Comparison of ENCODE assay signal across 1 cellular context in genomic region chr6:70566751-70567382, GRCh38.
A peak's percentile ranks its signal among the peaks of the same experiment; 100 is the strongest.
TF ChIP-seq lines count a peak whose summit lies in the region.

Gene SDHAF4 (plus strand): TSS chr6:70566930. CDS start chr6:70566941, 11 bp downstream.

TF ChIP-seq in HepG2, 621 proteins besides CTCF, POLR2A, EP300 and RAD21 (continued from another document and continues in another):
- TF ChIP-seq FIP1L1 (IDR thresholded peaks at IDR 0.05; ENCODE audit: borderline replicate concordance, insufficient read depth, low read depth, low read length) (0 out of 2 replicates have a peak, but pooled peaks have one; percentile 24), POLR2AphosphoS5 (IDR thresholded peaks at IDR 0.05; ENCODE audit: low read depth, low read length) (peak; percentile 98), ZNF510 (CRISPR knock-in tag; IDR thresholded peaks at IDR 0.05; ENCODE audit: low read depth) (peak; percentile 72), CENPX (CRISPR knock-in tag; IDR thresholded peaks at IDR 0.05) (no peak), CHCHD3 (CRISPR knock-in tag; IDR thresholded peaks at IDR 0.05) (0 out of 2 replicates have a peak, but pooled peaks have one; percentile 46), HES4 (CRISPR knock-in tag; IDR thresholded peaks at IDR 0.05; ENCODE audit: borderline replicate concordance) (peak; percentile 94), ISL2 (CRISPR knock-in tag; IDR thresholded peaks at IDR 0.05) (peak; percentile 68), MTF1 (CRISPR knock-in tag; IDR thresholded peaks at IDR 0.05) (no peak), KDM4B (CRISPR knock-in tag; IDR thresholded peaks at IDR 0.05) (no peak), KMT2A (CRISPR knock-in tag; IDR thresholded peaks at IDR 0.05) (peak; percentile 89), SMARCE1 (IDR thresholded peaks at IDR 0.05; ENCODE audit: borderline replicate concordance) (no peak), ZBTB21 (CRISPR knock-in tag; IDR thresholded peaks at IDR 0.05) (no peak), GABPA (IDR thresholded peaks at IDR 0.05; ENCODE audit: low read depth, low read length) (no peak), GABPA (CRISPR knock-in tag; IDR thresholded peaks at IDR 0.05; ENCODE audit: low read depth) (no peak), ZNF674 (CRISPR knock-in tag; IDR thresholded peaks at IDR 0.05; ENCODE audit: low read depth) (no peak), SMAD9 (CRISPR knock-in tag; IDR thresholded peaks at IDR 0.05) (no peak), ZFP1 (CRISPR knock-in tag; IDR thresholded peaks at IDR 0.05) (no peak), HMGXB4 (CRISPR knock-in tag; IDR thresholded peaks at IDR 0.05; ENCODE audit: borderline replicate concordance in 1 of 2, low read depth in 1 of 2) (peak; percentile 88 to 89; a peak in 3 of 4 replicates), NR2F1 (CRISPR knock-in tag; IDR thresholded peaks at IDR 0.05) (no peak), AHR (CRISPR knock-in tag; IDR thresholded peaks at IDR 0.05) (peak; percentile 80; the same call in 1 of the 2 replicates), CHD2 (IDR thresholded peaks at IDR 0.05; ENCODE audit: low read depth, low read length) (no peak), ZNF383 (CRISPR knock-in tag; IDR thresholded peaks at IDR 0.05; ENCODE audit: borderline replicate concordance) (0 out of 2 replicates have a peak, but pooled peaks have one; percentile 68), HDAC2 (CRISPR knock-in tag; IDR thresholded peaks at IDR 0.05) (peak; percentile 24; the same call in 1 of the 2 replicates), NCOA2 (CRISPR knock-in tag; IDR thresholded peaks at IDR 0.05) (peak; percentile 38; the same call in 1 of the 2 replicates), SKIL (CRISPR knock-in tag; IDR thresholded peaks at IDR 0.05; ENCODE audit: borderline replicate concordance) (no peak), ZSCAN31 (CRISPR knock-in tag; IDR thresholded peaks at IDR 0.05; ENCODE audit: low read depth) (0 out of 2 replicates have a peak, but pooled peaks have one; percentile 69), ZSCAN5A (CRISPR knock-in tag; IDR thresholded peaks at IDR 0.05; ENCODE audit: borderline replicate concordance) (no peak), ZHX1 (CRISPR knock-in tag; IDR thresholded peaks at IDR 0.05; ENCODE audit: low read depth) (peak; percentile 75; the same call in 1 of the 2 replicates), ZBTB43 (CRISPR knock-in tag; conservative IDR thresholded peaks at IDR 0.05) (peak; percentile 45; the same call in 1 of the 2 replicates), SPEN (CRISPR knock-in tag; IDR thresholded peaks at IDR 0.05; ENCODE audit: low read depth) (peak; percentile 82), ZNF329 (CRISPR knock-in tag; IDR thresholded peaks at IDR 0.05; ENCODE audit: low read depth) (peak; percentile 30; the same call in 1 of the 2 replicates), HINFP (CRISPR knock-in tag; IDR thresholded peaks at IDR 0.05; ENCODE audit: low read depth) (peak; percentile 78; the same call in 1 of the 2 replicates), ZFP91 (CRISPR knock-in tag; IDR thresholded peaks at IDR 0.05; ENCODE audit: borderline replicate concordance) (peak; percentile 89), ZMAT3 (CRISPR knock-in tag; conservative IDR thresholded peaks at IDR 0.05) (no peak; the same call in 1 of the 2 replicates), ESRRA (CRISPR knock-in tag; IDR thresholded peaks at IDR 0.05; ENCODE audit: low read depth) (peak; percentile 64; the same call in 1 of the 2 replicates), FLYWCH1 (CRISPR knock-in tag; IDR thresholded peaks at IDR 0.05) (no peak), ZNF138 (CRISPR knock-in tag; IDR thresholded peaks at IDR 0.05; ENCODE audit: low read depth) (0 out of 2 replicates have a peak, but pooled peaks have one; percentile 64), ZNF589 (CRISPR knock-in tag; conservative IDR thresholded peaks at IDR 0.05) (no peak), ZFP36 (IDR thresholded peaks at IDR 0.05; ENCODE audit: borderline replicate concordance, low read depth, low read length, partially characterized antibody) (no peak), ZNF570 (CRISPR knock-in tag; IDR thresholded peaks at IDR 0.05; ENCODE audit: borderline replicate concordance) (peak; percentile 86; the same call in 1 of the 2 replicates), ZNF567 (CRISPR knock-in tag; IDR thresholded peaks at IDR 0.05; ENCODE audit: borderline replicate concordance) (no peak), XBP1 (CRISPR knock-in tag; IDR thresholded peaks at IDR 0.05) (0 out of 2 replicates have a peak, but pooled peaks have one; percentile 23), CCAR2 (optimal IDR thresholded peaks at IDR 0.05; ENCODE audit: low read depth, low read length) (no peak), AFF4 (CRISPR knock-in tag; IDR thresholded peaks at IDR 0.05) (no peak), AGO1 (IDR thresholded peaks at IDR 0.05; ENCODE audit: low read depth, low read length, poor library complexity, severe bottlenecking) (no peak), ZNF124 (CRISPR knock-in tag; IDR thresholded peaks at IDR 0.05) (peak; percentile 66; the same call in 1 of the 2 replicates), TFAP4 (IDR thresholded peaks at IDR 0.05; ENCODE audit: borderline replicate concordance, low read depth) (no peak), MEF2D (CRISPR knock-in tag; IDR thresholded peaks at IDR 0.05) (peak; percentile 78; the same call in 1 of the 2 replicates), ZNF101 (CRISPR knock-in tag; IDR thresholded peaks at IDR 0.05; ENCODE audit: borderline replicate concordance, low read depth) (0 out of 2 replicates have a peak, but pooled peaks have one; percentile 9)
